In genomic region chr19:45403781-45404556, GRCh38 we compare ENCODE assay signal across 1 cellular context.
A peak's percentile ranks its signal among the peaks of the same experiment; 100 is the strongest.
TF ChIP-seq lines count a peak whose summit lies in the region.

No MANE protein-coding gene starts in this region.

TF ChIP-seq in HCT116, 20 proteins besides CTCF, POLR2A, EP300 and RAD21 (continued from another document):
- TF ChIP-seq JUND (IDR thresholded peaks at IDR 0.05) (no peak), EZH2phosphoT487 (IDR thresholded peaks at IDR 0.05; ENCODE audit: borderline replicate concordance) (no peak), EGR1 (IDR thresholded peaks at IDR 0.05; ENCODE audit: low read depth) (peak; percentile 72), TCF7L2 (IDR thresholded peaks at IDR 0.05; ENCODE audit: borderline replicate concordance, extremely low read depth, insufficient read depth, insufficient read length) (no peak), SRF (IDR thresholded peaks at IDR 0.05; ENCODE audit: low read depth) (peak; percentile 77; the same call in 1 of the 2 replicates)
TF ChIP-seq in HCT116: peak in this region for 5.
